ENCODE assay signal across 8 cellular contexts in the genomic region with DNA sequence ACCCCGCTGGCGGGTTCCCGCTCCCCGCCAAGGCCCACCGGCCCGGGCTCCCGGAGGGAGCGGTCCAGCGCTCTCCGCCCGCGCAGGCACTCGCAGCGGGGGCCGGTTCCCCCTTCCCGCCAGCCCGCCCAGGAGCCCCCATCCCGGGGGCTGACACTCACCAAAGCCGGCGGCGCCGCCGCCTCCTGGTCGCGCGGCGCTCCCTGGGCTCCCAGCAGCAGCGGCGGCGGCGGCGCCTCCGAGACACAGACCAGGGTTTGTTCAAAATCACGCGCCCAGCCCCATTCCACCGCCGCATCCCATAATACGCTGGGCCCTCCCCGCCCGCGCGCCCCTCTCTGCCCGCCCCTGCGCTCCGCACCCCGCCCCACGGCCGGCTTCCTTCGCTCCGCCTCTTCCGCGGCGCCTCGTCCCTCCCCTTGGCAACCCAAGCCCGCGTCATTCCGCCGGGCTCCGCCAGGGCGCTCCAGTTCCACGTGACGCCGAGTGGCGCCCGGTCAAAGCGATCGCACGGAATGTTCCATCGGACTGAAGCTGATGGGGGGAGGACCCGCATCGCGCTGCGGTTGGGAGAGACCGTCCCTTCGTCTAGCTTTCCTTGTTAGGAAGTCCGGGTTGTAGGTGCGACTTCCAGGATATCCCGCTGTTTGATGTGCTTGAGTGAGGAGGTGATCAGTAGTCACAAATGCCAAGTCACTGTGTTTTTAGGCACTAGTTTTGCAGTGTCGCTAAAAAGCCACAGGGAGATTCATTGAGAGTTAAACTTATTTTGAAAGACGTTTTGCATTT. TPM values are rescaled to one million over a fixed set of nuclear protein-coding genes. Genes with fewer than 3 reads are reported as not detected.
DNase-seq lines count a peak whose midpoint lies in the region; ATAC-seq, FAIRE-seq and TF ChIP-seq lines count a peak whose summit lies in the region.

No MANE protein-coding gene starts in this region.

- no peak overlapping the region for H2BK5ac ChIP-seq in H9 (ENCODE audit: insufficient read length, low read length)

- H3K79me2 ChIP-seq in H9 (ENCODE audit: insufficient read depth, low read length) (no peaks in the 10 kb centered on the region), neural progenitor cell (ENCODE audit: low read depth) (peaks cover 33% of the 10 kb centered on the region)

- H3K23me2 ChIP-seq in H9 (ENCODE audit: insufficient read length, low read depth, low read length, poor library complexity, severe bottlenecking): peaks cover 9% of the 10 kb centered on the region

- H3K27me3 Mint-ChIP-seq in H9 (ENCODE audit: low read depth): peaks cover 13% of the 10 kb centered on the region
- H3K27me3 Mint-ChIP-seq in neural progenitor cell (ENCODE audit: insufficient read depth, low read depth): peaks cover 3% of the 10 kb centered on the region

- peak overlapping the region; percentile 9 to 86 (median 83); a peak in 5 of 7 replicates for H3K27ac Mint-ChIP-seq in H9
- H3K27ac Mint-ChIP-seq in neural progenitor cell: peak overlapping the region; percentile 80

- H4K8ac ChIP-seq in H9 (replicated peaks; ENCODE audit: insufficient read length, low read depth, low read length): no peak overlapping the region

- H3K23ac ChIP-seq in H9 (ENCODE audit: insufficient read length, low read depth, low read length): no peak overlapping the region

- peak; percentile 96 for FAIRE-seq in G401.6 (lab: Jason Lieb, UNC)

- TF ChIP-seq CTCF in H9 (conservative IDR thresholded peaks at IDR 0.05): peak; percentile 58
- TF ChIP-seq CTCF in foreskin keratinocyte (conservative IDR thresholded peaks at IDR 0.05): peak; percentile 68
- peak; percentile 63 for TF ChIP-seq CTCF in neural progenitor cell (IDR thresholded peaks at IDR 0.05)

- H3K27me3 ChIP-seq in H9 (ENCODE audit: insufficient read depth, low read length) (no peaks in the 10 kb centered on the region), foreskin keratinocyte (no peaks in the 10 kb centered on the region), neural progenitor cell (peaks cover 15% of the 10 kb centered on the region)

- H3T11ph ChIP-seq in H9 (ENCODE audit: low read length): no peak overlapping the region

- H4K5ac ChIP-seq in H9 (ENCODE audit: insufficient read length, low read depth, low read length): no peak overlapping the region

- H2BK12ac ChIP-seq in H9 (ENCODE audit: insufficient read length, low read depth, low read length): no peak overlapping the region

- H3K27ac ChIP-seq in H9 (ENCODE audit: insufficient read length, low read depth, low read length) (no peak overlapping the region), foreskin keratinocyte (peak overlapping the region; percentile 68), neural progenitor cell (no peak overlapping the region)

- H3K4me3 Mint-ChIP-seq in H9: peak overlapping the region; percentile 66 to 84
- peak overlapping the region; percentile 86 for H3K4me3 Mint-ChIP-seq in neural progenitor cell

- peak; percentile 89 for ATAC-seq in foreskin keratinocyte

- no peak overlapping the region for H2BK120ac ChIP-seq in H9 (ENCODE audit: low read depth, low read length, poor library complexity, severe bottlenecking)

- H3K4me3 ChIP-seq in neural progenitor cell: peak overlapping the region; percentile 88

- no peaks in the 10 kb centered on the region for H3K9me3 Mint-ChIP-seq in H9
- no peaks in the 10 kb centered on the region for H3K9me3 Mint-ChIP-seq in neural progenitor cell

- WGBS in H9 (ENCODE audit: extremely low coverage, insufficient read length, low lambda C conversion rate): no CpG with 5 or more reads among the region's 80 CpGs

- H2BK15ac ChIP-seq in H9 (ENCODE audit: low read depth, low read length): no peak overlapping the region

- no peaks in the 10 kb centered on the region for H3K36me3 ChIP-seq in neural progenitor cell

- no peaks in the 10 kb centered on the region for H3K79me1 ChIP-seq in H9 (ENCODE audit: insufficient read depth, low read depth, low read length, poor library complexity, severe bottlenecking)

- H4K20me1 ChIP-seq in H9 (ENCODE audit: control insufficient read depth, insufficient read depth, insufficient read length): no peaks in the 10 kb centered on the region
- no peaks in the 10 kb centered on the region for H4K20me1 ChIP-seq in neural progenitor cell (ENCODE audit: low read depth)

- H3K4ac ChIP-seq in H9 (ENCODE audit: low read depth, low read length): no peak overlapping the region

- peaks cover 13% of the 10 kb centered on the region for H3F3A ChIP-seq in neural progenitor cell (ENCODE audit: low read depth)

- H3K14ac ChIP-seq in H9 (ENCODE audit: insufficient read depth, low read length): no peak overlapping the region

- H3K56ac ChIP-seq in H9 (ENCODE audit: insufficient read length, low read depth, low read length): no peak overlapping the region

- H4K91ac ChIP-seq in H9 (ENCODE audit: insufficient read length, low read depth, low read length): no peak overlapping the region

- H3K4me1 ChIP-seq in H9 (ENCODE audit: insufficient read depth, low read length): peaks cover 4% of the 10 kb centered on the region; the same call in 1 of the 2 replicates
- peaks cover 10% of the 10 kb centered on the region for H3K4me1 ChIP-seq in foreskin keratinocyte
- peaks cover 26% of the 10 kb centered on the region for H3K4me1 ChIP-seq in neural progenitor cell

- H3K9me3 ChIP-seq in H9 (ENCODE audit: control insufficient read depth, low read depth, low read length) (no peaks in the 10 kb centered on the region), neural progenitor cell (ENCODE audit: low read depth) (no peaks in the 10 kb centered on the region)

- H2BK20ac ChIP-seq in H9 (ENCODE audit: low read depth, low read length, poor library complexity, severe bottlenecking): no peak overlapping the region

- DNase-seq in H9: peak; percentile 97
- DNase-seq in M059J (ENCODE audit: low read depth): peak; percentile 92
- peak; percentile 95 to 96 for DNase-seq in SHP77 (lab: John Stamatoyannopoulos, UW)
- peak; percentile 96 for DNase-seq in activated gamma-delta T cell treated with Interleukin-2 at 50 U/mL for 16 hours
- peak; percentile 92 to 96 for DNase-seq in foreskin keratinocyte
- DNase-seq in neural progenitor cell (ENCODE audit: low spot score): peak; percentile 99
- peak; percentile 95 for DNase-seq in stromal cell of bone marrow (ENCODE audit: low read depth)

- no peak overlapping the region for H2AFZ ChIP-seq in H9 (ENCODE audit: low read length)
- H2AFZ ChIP-seq in neural progenitor cell (replicated peaks): peak overlapping the region; percentile 91

- H3K9ac ChIP-seq in H9 (ENCODE audit: extremely low read depth, insufficient read length, low read length) (peak overlapping the region; percentile 70), neural progenitor cell (no peak overlapping the region)

- no peak overlapping the region for H3K18ac ChIP-seq in H9 (ENCODE audit: insufficient read length, low read depth, low read length)

- H3K4me2 ChIP-seq in H9 (ENCODE audit: insufficient read depth, insufficient read length, low read length): peak overlapping the region; percentile 93
- peak overlapping the region; percentile 87 for H3K4me2 ChIP-seq in neural progenitor cell

- H3K4me1 Mint-ChIP-seq in H9 (peaks cover 32 to 35% of the 10 kb centered on the region in 2 experiments), neural progenitor cell (peaks cover 29% of the 10 kb centered on the region)

- H3K36me3 Mint-ChIP-seq in H9 (ENCODE audit: insufficient read depth in 1 of 3, low read depth in 3 of 3) (no peaks in the 10 kb centered on the region; a peak in 2 of 7 replicates), neural progenitor cell (peaks cover 2% of the 10 kb centered on the region)

- H2AK5ac ChIP-seq in H9 (ENCODE audit: insufficient read length, low read length): no peak overlapping the region

RNA-seq across cellular contexts. Expression of gene LIN54, which starts 2.2 kb away (rescaled TPM):
- total RNA-seq in H9 (2021) (16.3 and 16.9 TPM in 2 replicates), foreskin keratinocyte (13.8 and 15.6 TPM in 2 replicates), neural progenitor cell (ENCODE audit: low replicate concordance) (18.1 and 27.4 TPM in 2 replicates)
- total RNA-seq in M059J (2014; rRNA removed; shearing (Covaris generic)): 15.6 and 21.4 TPM in 2 replicates
- polyA plus RNA-seq in foreskin keratinocyte: 1.7 and 2.5 TPM in 2 replicates

RNA-seq across cellular contexts. Expression of gene COPS4, which starts 22.2 kb away (rescaled TPM):
- total RNA-seq in H9 (2021): 39.3 and 39.9 TPM in 2 replicates
- total RNA-seq in M059J (2014; rRNA removed; shearing (Covaris generic)): 84.6 and 85.8 TPM in 2 replicates
- total RNA-seq in foreskin keratinocyte: 44.4 and 47.6 TPM in 2 replicates
- 32.3 and 38.1 TPM in 2 replicates for polyA plus RNA-seq in foreskin keratinocyte
- total RNA-seq in neural progenitor cell (ENCODE audit: low replicate concordance): 73.9 and 92.4 TPM in 2 replicates
